1 cellular context compared by ENCODE assay signal in genomic region chr20:63215101-63216040, GRCh38.
TF ChIP-seq lines count a peak whose summit lies in the region.

No MANE protein-coding gene starts in this region.

TF ChIP-seq in HepG2, 621 proteins besides CTCF, POLR2A, EP300 and RAD21 (continued from another document and continues in another):
- peak; percentile 59; the same call in 1 of the 2 replicates for TF ChIP-seq ARID4A (CRISPR knock-in tag; IDR thresholded peaks at IDR 0.05; ENCODE audit: borderline replicate concordance)
- no peak for TF ChIP-seq ZSCAN22 (CRISPR knock-in tag; IDR thresholded peaks at IDR 0.05)
- TF ChIP-seq ZNF318 (CRISPR knock-in tag; IDR thresholded peaks at IDR 0.05) = no peak
- TF ChIP-seq KDM5B (CRISPR knock-in tag; IDR thresholded peaks at IDR 0.05; ENCODE audit: borderline replicate concordance) = 0 out of 2 replicates have a peak, but pooled peaks have one; percentile 61
- peak; percentile 63; the same call in 1 of the 2 replicates for TF ChIP-seq ZNF354B (CRISPR knock-in tag; IDR thresholded peaks at IDR 0.05)
- TF ChIP-seq ZNF251 (CRISPR knock-in tag; IDR thresholded peaks at IDR 0.05) = no peak
- TF ChIP-seq DZIP1 (CRISPR knock-in tag; IDR thresholded peaks at IDR 0.05) = 0 out of 2 replicates have a peak, but pooled peaks have one; percentile 20
- TF ChIP-seq PHF8 (CRISPR knock-in tag; IDR thresholded peaks at IDR 0.05) = no peak
- peak; percentile 89 for TF ChIP-seq AGO2 (optimal IDR thresholded peaks at IDR 0.05; ENCODE audit: low read depth, low read length)
- TF ChIP-seq SNAI1 (CRISPR knock-in tag; IDR thresholded peaks at IDR 0.05; ENCODE audit: borderline replicate concordance) = peak; percentile 9; the same call in 1 of the 2 replicates
- TF ChIP-seq RAD51 (IDR thresholded peaks at IDR 0.05; ENCODE audit: borderline replicate concordance) = no peak
- no peak for TF ChIP-seq ZSCAN12 (CRISPR knock-in tag; IDR thresholded peaks at IDR 0.05)
- TF ChIP-seq ZNF24 (IDR thresholded peaks at IDR 0.05) = no peak
- no peak for TF ChIP-seq ZNF776 (CRISPR knock-in tag; IDR thresholded peaks at IDR 0.05)
- TF ChIP-seq SIN3B (IDR thresholded peaks at IDR 0.05; ENCODE audit: low read length) = peak; percentile 22; the same call in 1 of the 2 replicates
- no peak for TF ChIP-seq SOX6 (IDR thresholded peaks at IDR 0.05)
- TF ChIP-seq SOX6 (CRISPR knock-in tag; IDR thresholded peaks at IDR 0.05) = peak; percentile 50
- TF ChIP-seq IKZF4 (CRISPR knock-in tag; IDR thresholded peaks at IDR 0.05; ENCODE audit: borderline replicate concordance, low read depth, not compliant biosample characterization) = no peak
- TF ChIP-seq PHF21A (CRISPR knock-in tag; IDR thresholded peaks at IDR 0.05) = no peak
- no peak for TF ChIP-seq ZNF75D (CRISPR knock-in tag; IDR thresholded peaks at IDR 0.05; ENCODE audit: borderline replicate concordance)
- TF ChIP-seq HMGXB3 (CRISPR knock-in tag; IDR thresholded peaks at IDR 0.05; ENCODE audit: borderline replicate concordance) = 0 out of 2 replicates have a peak, but pooled peaks have one; percentile 53
- TF ChIP-seq GATAD1 (CRISPR knock-in tag; IDR thresholded peaks at IDR 0.05) = peak; percentile 37; the same call in 1 of the 2 replicates
- 0 out of 2 replicates have a peak, but pooled peaks have one; percentile 11 for TF ChIP-seq ZNF577 (CRISPR knock-in tag; IDR thresholded peaks at IDR 0.05; ENCODE audit: borderline replicate concordance, low read depth)
- TF ChIP-seq HNF4G (IDR thresholded peaks at IDR 0.05; ENCODE audit: borderline replicate concordance, low read depth, low read length) = no peak
- 0 out of 2 replicates have a peak, but pooled peaks have one; percentile 7 for TF ChIP-seq HNF4G (CRISPR knock-in tag; IDR thresholded peaks at IDR 0.05; ENCODE audit: borderline replicate concordance, low read depth)
- TF ChIP-seq TRAFD1 (CRISPR knock-in tag; IDR thresholded peaks at IDR 0.05; ENCODE audit: borderline replicate concordance) = no peak
- TF ChIP-seq PREB (CRISPR knock-in tag; IDR thresholded peaks at IDR 0.05) = 0 out of 2 replicates have a peak, but pooled peaks have one; percentile 29
- no peak for TF ChIP-seq ELF3 (CRISPR knock-in tag; IDR thresholded peaks at IDR 0.05)
- TF ChIP-seq CBFB (CRISPR knock-in tag; IDR thresholded peaks at IDR 0.05) = no peak
- TF ChIP-seq ZNF18 (CRISPR knock-in tag; IDR thresholded peaks at IDR 0.05; ENCODE audit: insufficient replicate concordance) = peak; percentile 6
- no peak for TF ChIP-seq CREM (IDR thresholded peaks at IDR 0.05)
- TF ChIP-seq CREM (CRISPR knock-in tag; IDR thresholded peaks at IDR 0.05) = no peak
